Comparison of ENCODE assay signal across 13 cellular contexts in genomic region chr15:77023576-77024272, GRCh38. TPM values are rescaled to one million over a fixed set of nuclear protein-coding genes. Genes with fewer than 3 reads are reported as not detected.
DNase-seq lines count a peak whose midpoint lies in the region; ATAC-seq and TF ChIP-seq lines count a peak whose summit lies in the region.
"Had no signal": no experiment of that assay in that cellular context is flagged by ENCODE, and none has a peak within 500 bp of the region (broad histone marks: within the 10 kb centered on the region; RNA-seq: fewer than 3 reads in every experiment).

No MANE protein-coding gene starts in this region.

- 100% methylated on average over 5 of the region's 20 CpGs; no CpG with 5 or more reads in 1 of the 2 experiments for WGBS in IMR-90 (ENCODE audit: extremely low coverage in 2 of 2, insufficient read length in 1 of 2), 2 experiments

- TF ChIP-seq CTCF in IMR-90 (conservative IDR thresholded peaks at IDR 0.05; ENCODE audit: low read depth, low read length): no peak

- H3K9ac ChIP-seq in IMR-90 (ENCODE audit: low read depth, low read length): no peak overlapping the region

- H3K27ac ChIP-seq in IMR-90 (ENCODE audit: insufficient read depth, low read length): no peak overlapping the region
- H3K27ac ChIP-seq: transverse colon had no signal

- intact Hi-C loops in activated CD4-positive, alpha-beta T cell treated with anti-CD3 and anti-CD28 coated beads for 36 hours (cut with DNase I, micrococcal nuclease): loop anchor here (5.0 kb wide), 4 partner anchors 36 to 519 kb away; no protein-coding TSS in a partner anchor
- intact Hi-C loops in IMR-90 (cut with micrococcal nuclease): loop anchor here (1.0 to 2.0 kb wide), 2 partner anchors 83 to 520 kb away; no protein-coding TSS in a partner anchor
- intact Hi-C loops in sciatic nerve (cut with DNase I): no loop called here

- in situ Hi-C loops in IMR-90 (cut with MboI; ENCODE audit: low sequenced_read_pairs): loop anchor here (10.0 kb wide), 1 partner anchor 521 kb away; no protein-coding TSS in a partner anchor

- H3K23ac ChIP-seq in IMR-90 (ENCODE audit: low read depth, low read length): no peak overlapping the region

- BruUV-seq in IMR-90 (replicated peaks; lab: Mats Ljungman, UMichigan): no TSS peak

- peak overlapping the region; percentile 91 for H4K91ac ChIP-seq in IMR-90 (ENCODE audit: insufficient read depth, low read depth, low read length)

- H2AFZ ChIP-seq in IMR-90 (replicated peaks; ENCODE audit: low read length, poor library complexity): peak overlapping the region; percentile 64

- peak overlapping the region; percentile 96 for H3K4ac ChIP-seq in IMR-90 (ENCODE audit: low read depth, low read length)

- H3K18ac ChIP-seq in IMR-90 (ENCODE audit: low read depth, low read length): no peak overlapping the region

- H3K9me1 ChIP-seq in IMR-90 (ENCODE audit: insufficient read depth, low read length): peaks cover 14% of the 10 kb centered on the region

- 0 out of 2 replicates have a peak overlapping the region, but pooled peaks have one; percentile 78 for H2AK5ac ChIP-seq in IMR-90 (ENCODE audit: low read depth, low read length)

- no peak overlapping the region for H3K14ac ChIP-seq in IMR-90 (replicated peaks; ENCODE audit: low read depth, low read length)

- peak overlapping the region; percentile 84 for H2BK120ac ChIP-seq in IMR-90 (ENCODE audit: low read depth, low read length)

- H3K36me3 Mint-ChIP-seq in activated CD4-positive, alpha-beta T cell treated with anti-CD3 and anti-CD28 coated beads for 36 hours (ENCODE audit: low read depth): peaks cover 50% of the 10 kb centered on the region

- H3K36me3 ChIP-seq in IMR-90 (ENCODE audit: control insufficient read depth, insufficient read depth, low read length): no peaks in the 10 kb centered on the region
- H3K36me3 ChIP-seq: MG63, transverse colon had no signal

- H4K5ac ChIP-seq in IMR-90 (ENCODE audit: low read depth, low read length): no peak overlapping the region

- peak overlapping the region; percentile 38 for H2AK9ac ChIP-seq in IMR-90 (replicated peaks; ENCODE audit: low read depth, low read length, poor library complexity)

- no peak overlapping the region for H4K8ac ChIP-seq in IMR-90 (ENCODE audit: low read depth in 2 of 2, low read length in 2 of 2)

- H2BK15ac ChIP-seq in IMR-90 (ENCODE audit: low read depth, low read length): peak overlapping the region; percentile 89; the same call in 2 of the 3 replicates

- no peak for TF ChIP-seq POLR2A in IMR-90 (IDR thresholded peaks at IDR 0.05; ENCODE audit: low read depth, low read length)

- no peak for ATAC-seq in activated CD4-positive, alpha-beta T cell treated with anti-CD3 and anti-CD28 coated beads for 36 hours
- ATAC-seq in IMR-90 (ENCODE audit: low read depth) (no peak), sciatic nerve (no peak), GM21447 (IDR thresholded peaks at IDR 0.05; ENCODE audit: unreplicated experiment) (no peak)

- H4K20me1 ChIP-seq in IMR-90 (ENCODE audit: insufficient read depth, low read length): no peaks in the 10 kb centered on the region

- no peaks in the 10 kb centered on the region for H3K9me3 ChIP-seq in IMR-90 (ENCODE audit: control insufficient read depth, insufficient read depth, low read length)
- H3K9me3 ChIP-seq: MG63, transverse colon had no signal

- H3K4me1 ChIP-seq in IMR-90 (ENCODE audit: control insufficient read depth, insufficient read depth, low read length): peaks cover 12% of the 10 kb centered on the region

- no peaks in the 10 kb centered on the region; the same call in 1 of the 2 replicates for H3K27me3 ChIP-seq in IMR-90 (ENCODE audit: control insufficient read depth, insufficient read depth, low read length)
- H3K27me3 ChIP-seq: MG63 had no signal

- no peaks in the 10 kb centered on the region for H3K27me3 Mint-ChIP-seq in activated CD4-positive, alpha-beta T cell treated with anti-CD3 and anti-CD28 coated beads for 36 hours

- no peaks in the 10 kb centered on the region for H3K79me1 ChIP-seq in IMR-90 (ENCODE audit: low read depth in 1 of 2, low read length in 2 of 2)

- H3K4me3 ChIP-seq in IMR-90 (ENCODE audit: insufficient read depth, low read depth, low read length): no peak overlapping the region
- H3K4me3 ChIP-seq: MG63, transverse colon had no signal

- peak; percentile 10 for DNase-seq in activated CD4-positive, alpha-beta T cell treated with anti-CD3 and anti-CD28 coated beads for 36 hours
- no peak for DNase-seq in activated CD4-positive, alpha-beta T cell treated with anti-CD3 and anti-CD28 coated beads, Interleukin-2, amount 50 U/mL, for 1 hour
- DNase-seq in IMR-90 (no peak), ecto neural progenitor cell (ENCODE audit: low spot score) (peak; percentile 29), sciatic nerve (ENCODE audit: low spot score) (peak; percentile 57), NCI-H2171 treated with DMSO at 0.1 percent for 48 hours (lab: John Stamatoyannopoulos, UW) (no peak), NCI-H510A (lab: John Stamatoyannopoulos, UW) (no peak)
- DNase-seq: NCI-H2107 had no signal

- POLR2A ChIA-PET in activated CD4-positive, alpha-beta T cell treated with anti-CD3 and anti-CD28 coated beads for 36 hours (lab: Charles Lee): interaction anchor here (1.0 to 1.7 kb wide), 2 partner anchors 27 to 28 kb away, joined by 3 to 6 read pairs; partner anchors contain the start of gene PSTPIP1
- POLR2A ChIA-PET in IMR-90 (lab: Charles Lee; ENCODE audit: unreplicated experiment): no interaction called here

- CTCF ChIA-PET in activated CD4-positive, alpha-beta T cell treated with anti-CD3 and anti-CD28 coated beads for 36 hours (lab: Charles Lee): interaction anchor here (0.6 to 6.1 kb wide), 16 partner anchors 11 to 791 kb away, joined by 3 to 87 read pairs (median 4); partner anchors contain the start of gene PSTPIP1
- CTCF ChIA-PET in IMR-90 (lab: Yijun Ruan, JAX): interaction anchor here (0.5 to 2.2 kb wide), 5 partner anchors 40 to 571 kb away, joined by 3 to 6 read pairs (median 3); no protein-coding TSS in a partner anchor

- TF ChIP-seq RAD21 in IMR-90 (IDR thresholded peaks at IDR 0.05; ENCODE audit: low read length): no peak

- dilution Hi-C loops in IMR-90 (cut with HindIII; ENCODE audit: low sequenced_read_pairs, unreplicated experiment): no loop called here

- H3K56ac ChIP-seq in IMR-90 (ENCODE audit: extremely low read depth, insufficient read depth, low read length): no peak overlapping the region

- no peak overlapping the region for H3K4me2 ChIP-seq in IMR-90 (ENCODE audit: low read depth, low read length)

- peak overlapping the region; percentile 98 for H3K27ac Mint-ChIP-seq in activated CD4-positive, alpha-beta T cell treated with anti-CD3 and anti-CD28 coated beads for 36 hours
- H3K27ac Mint-ChIP-seq: endodermal cell, nephron had no signal

- H2BK20ac ChIP-seq in IMR-90 (ENCODE audit: low read depth, low read length): peak overlapping the region; percentile 68

- H3K9me3 Mint-ChIP-seq in activated CD4-positive, alpha-beta T cell treated with anti-CD3 and anti-CD28 coated beads for 36 hours (ENCODE audit: low read depth): no peaks in the 10 kb centered on the region
- H3K9me3 Mint-ChIP-seq: endodermal cell, nephron had no signal

- H2BK5ac ChIP-seq in IMR-90 (ENCODE audit: low read depth, low read length, poor library complexity, severe bottlenecking): no peak overlapping the region

- H3K4me1 Mint-ChIP-seq in activated CD4-positive, alpha-beta T cell treated with anti-CD3 and anti-CD28 coated beads for 36 hours: peaks cover 55% of the 10 kb centered on the region
- H3K4me1 Mint-ChIP-seq: endodermal cell, nephron had no signal

- no peak overlapping the region for H3K4me3 Mint-ChIP-seq in activated CD4-positive, alpha-beta T cell treated with anti-CD3 and anti-CD28 coated beads for 36 hours
- H3K4me3 Mint-ChIP-seq: endodermal cell, nephron had no signal

TF ChIP-seq in IMR-90, 13 proteins besides CTCF, POLR2A, EP300 and RAD21 (continues in another document):
- TF ChIP-seq MAZ (IDR thresholded peaks at IDR 0.05; ENCODE audit: borderline replicate concordance, low read depth, low read length) (no peak), SMC3 (IDR thresholded peaks at IDR 0.05; ENCODE audit: low read depth, low read length) (no peak), NFE2L2 (IDR thresholded peaks at IDR 0.05; ENCODE audit: low read depth, low read length) (no peak), MXI1 (IDR thresholded peaks at IDR 0.05; ENCODE audit: borderline replicate concordance, low read depth, low read length) (no peak), RFX5 (IDR thresholded peaks at IDR 0.05; ENCODE audit: low read depth, low read length) (no peak), BHLHE40 (IDR thresholded peaks at IDR 0.05; ENCODE audit: low read depth, low read length) (no peak), FOS (IDR thresholded peaks at IDR 0.05; ENCODE audit: low read depth, low read length) (no peak), MAFK (IDR thresholded peaks at IDR 0.05; ENCODE audit: low read depth, low read length) (no peak), CHD1 (IDR thresholded peaks at IDR 0.05; ENCODE audit: low read depth, low read length) (no peak), RCOR1 (IDR thresholded peaks at IDR 0.05; ENCODE audit: insufficient replicate concordance, low read length) (no peak), ELK1 (IDR thresholded peaks at IDR 0.05; ENCODE audit: borderline replicate concordance, low read depth, low read length) (no peak)

RNA-seq across cellular contexts. Expression of gene PSTPIP1, which starts 28.8 kb away (rescaled TPM):
- 100 to 1,000 TPM; 100 to 125 TPM for total RNA-seq in activated CD4-positive, alpha-beta T cell treated with anti-CD3 and anti-CD28 coated beads for 36 hours
- 0.36 and 0.56 TPM in 2 replicates for total RNA-seq in IMR-90 (2012; rRNA removed)
- 0.83 and 1.1 TPM in 2 replicates for polyA plus RNA-seq in IMR-90 (2012; rRNA removed)
- polyA plus RNA-seq in IMR-90 (2012; cell fraction: cytosol; rRNA removed): 0.74 and 0.75 TPM in 2 replicates
- polyA plus RNA-seq in IMR-90 (2012; cell fraction: nucleus; rRNA removed; ENCODE audit: low replicate concordance): 1.0 and 3.2 TPM in 2 replicates
- 17.7 TPM for total RNA-seq in sciatic nerve

RNA-seq across cellular contexts. Expression of gene TSPAN3, which starts 47.2 kb away (rescaled TPM):
- 10 to 100 TPM; 26.2 to 28.4 TPM for total RNA-seq in activated CD4-positive, alpha-beta T cell treated with anti-CD3 and anti-CD28 coated beads for 36 hours
- total RNA-seq in IMR-90 (2012; rRNA removed): 255 and 295 TPM in 2 replicates
- 221 and 270 TPM in 2 replicates for polyA plus RNA-seq in IMR-90 (2012; rRNA removed)
- polyA plus RNA-seq in IMR-90 (2012; cell fraction: cytosol; rRNA removed): 200 and 257 TPM in 2 replicates
- polyA plus RNA-seq in IMR-90 (2012; cell fraction: nucleus; rRNA removed; ENCODE audit: low replicate concordance): 60.8 and 158 TPM in 2 replicates
- total RNA-seq in sciatic nerve: 150 TPM

Comparison
In these comparisons a context has a peak if more than half of its experiments do, and no peak if none do; other contexts are left out.
1. DNase-seq: peak in activated CD4-positive, alpha-beta T cell treated with anti-CD3 and anti-CD28 coated beads for 36 hours (single experiment), ecto neural progenitor cell (single experiment) and sciatic nerve (single experiment); none in activated CD4-positive, alpha-beta T cell treated with anti-CD3 and anti-CD28 coated beads, Interleukin-2, amount 50 U/mL, for 1 hour (single experiment), IMR-90 (single experiment), NCI-H2171 treated with DMSO at 0.1 percent for 48 hours (single experiment) and NCI-H510A (single experiment).
2. RNA of gene PSTPIP1, which starts 28.8 kb away (total RNA-seq): 100 to 125 TPM in activated CD4-positive, alpha-beta T cell treated with anti-CD3 and anti-CD28 coated beads for 36 hours and 17.7 TPM in sciatic nerve (single experiment); 0.36 to 0.56 TPM in IMR-90; every median in the first group is over 10 times any median in the second.